ENCODE assay signal across 17 cellular contexts in the genomic region with DNA sequence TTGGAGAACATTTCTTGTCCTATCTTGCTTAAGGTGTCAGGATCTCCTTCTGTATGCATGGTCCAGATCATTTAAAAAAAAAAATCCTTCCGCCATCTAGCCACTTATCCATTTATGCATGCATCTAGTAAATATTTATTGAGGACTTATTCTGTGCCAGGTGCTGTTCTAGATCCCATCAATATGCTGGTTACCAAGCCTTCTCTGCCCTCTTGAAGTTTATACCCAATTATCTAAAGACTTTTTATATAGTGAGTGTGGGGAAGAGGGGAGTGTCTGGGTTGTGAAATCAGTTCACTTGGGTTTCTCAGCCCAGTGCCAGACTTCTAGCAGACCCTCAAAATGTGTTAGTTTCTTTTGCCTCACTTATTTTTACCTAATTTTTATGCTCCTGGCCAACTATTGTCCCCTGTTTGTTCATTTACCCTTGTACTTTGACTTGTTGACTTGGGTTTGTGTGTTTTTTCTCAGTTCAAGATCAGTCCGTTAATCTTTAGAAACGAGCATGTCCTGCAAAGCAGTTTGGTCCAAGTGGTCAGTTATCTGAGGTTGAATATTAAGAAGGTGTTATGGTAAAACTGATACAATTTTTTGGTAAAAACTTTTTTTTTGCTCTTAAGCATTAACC.
DNase-seq lines count a peak whose midpoint lies in the region; ATAC-seq, FAIRE-seq and TF ChIP-seq lines count a peak whose summit lies in the region.
"Had no signal": no experiment of that assay in that cellular context is flagged by ENCODE, and none has a peak within 500 bp of the region (broad histone marks: within the 10 kb centered on the region; RNA-seq: fewer than 3 reads in every experiment).

No MANE protein-coding gene starts in this region.

- H3K27ac Mint-ChIP-seq in stimulated activated naive CD8-positive, alpha-beta T cell treated with anti-CD3 and anti-CD28 coated beads, Interleukin-15, Interleukin-2, amounts not matched to agents 100 ng/mL and 50 ng/mL, for 24 hours: peak overlapping the region; percentile 57
- H3K27ac Mint-ChIP-seq in stimulated activated naive CD8-positive, alpha-beta T cell treated with anti-CD3 and anti-CD28 coated beads, Interleukin-15, amount 100 ng/mL, for 72 hours: no peak overlapping the region
- peak overlapping the region; percentile 56 to 80 for H3K27ac Mint-ChIP-seq in natural killer cell treated with Interleukin-12 subunit alpha and Interleukin-12 subunit beta and Interleukin-15 and Interleukin-18, amount 100 ng/mL, for 72 hours

- peak; percentile 11 for FAIRE-seq in kidney (lab: Jason Lieb, UNC)
- FAIRE-seq: H54 had no signal

- no peak overlapping the region for H2AFZ ChIP-seq in osteoblast (ENCODE audit: low read length)

- H3K4me1 ChIP-seq in kidney (ENCODE audit: control insufficient read depth in 1 of 2, insufficient read depth in 1 of 2, low read depth in 1 of 2, low read length in 2 of 2) (peaks cover 0 to 5% of the 10 kb centered on the region in 2 donors), osteoblast (ENCODE audit: insufficient read depth, low read length) (peaks cover 22% of the 10 kb centered on the region)

- TF ChIP-seq CTCF in kidney (IDR thresholded peaks at IDR 0.05; ENCODE audit: borderline replicate concordance, extremely low read depth, insufficient read depth) (no peak), foreskin fibroblast (IDR thresholded peaks at IDR 0.05; ENCODE audit: low read depth, low read length) (no peak), osteoblast (IDR thresholded peaks at IDR 0.05; ENCODE audit: extremely low read depth, low read depth, low read length) (no peak)

- intact Hi-C loops in kidney (cut with DNase I): no loop called here

- H3K27ac ChIP-seq in kidney (ENCODE audit: low read depth in 2 of 2, low read length in 2 of 2) (peak overlapping the region in 1 of 2 donors; percentile 8), osteoblast (ENCODE audit: low read depth, low read length) (no peak overlapping the region)
- H3K27ac ChIP-seq: Peyer's patch had no signal

- no peaks in the 10 kb centered on the region for H3K27me3 Mint-ChIP-seq in stimulated activated naive CD8-positive, alpha-beta T cell treated with anti-CD3 and anti-CD28 coated beads, Interleukin-15, Interleukin-2, amounts not matched to agents 100 ng/mL and 50 ng/mL, for 24 hours
- no peaks in the 10 kb centered on the region for H3K27me3 Mint-ChIP-seq in stimulated activated naive CD8-positive, alpha-beta T cell treated with anti-CD3 and anti-CD28 coated beads, Interleukin-15, amount 100 ng/mL, for 72 hours
- no peaks in the 10 kb centered on the region for H3K27me3 Mint-ChIP-seq in natural killer cell treated with Interleukin-12 subunit alpha and Interleukin-12 subunit beta and Interleukin-15 and Interleukin-18, amount 100 ng/mL, for 72 hours
- H3K27me3 Mint-ChIP-seq: CD8-positive, alpha-beta memory T cell had no signal

- H3K79me2 ChIP-seq in osteoblast (ENCODE audit: insufficient read depth, low read length): peaks cover 93% of the 10 kb centered on the region

- H3K4me3 ChIP-seq in kidney (ENCODE audit: low read length in 2 of 2) (no peak overlapping the region), foreskin fibroblast (ENCODE audit: low read depth in 1 of 2, low read length in 2 of 2) (no peak overlapping the region), osteoblast (ENCODE audit: insufficient read depth, low read length) (no peak overlapping the region)
- H3K4me3 ChIP-seq: Peyer's patch had no signal

- no peak overlapping the region for H3K9ac ChIP-seq in kidney (ENCODE audit: low read length in 2 of 2)

- H3K9me3 Mint-ChIP-seq in stimulated activated naive CD8-positive, alpha-beta T cell treated with anti-CD3 and anti-CD28 coated beads, Interleukin-15, Interleukin-2, amounts not matched to agents 100 ng/mL and 50 ng/mL, for 24 hours: no peaks in the 10 kb centered on the region
- H3K9me3 Mint-ChIP-seq in stimulated activated naive CD8-positive, alpha-beta T cell treated with anti-CD3 and anti-CD28 coated beads, Interleukin-15, amount 100 ng/mL, for 72 hours: no peaks in the 10 kb centered on the region
- H3K9me3 Mint-ChIP-seq in natural killer cell treated with Interleukin-12 subunit alpha and Interleukin-12 subunit beta and Interleukin-15 and Interleukin-18, amount 100 ng/mL, for 72 hours: peaks cover 3% of the 10 kb centered on the region
- H3K9me3 Mint-ChIP-seq: CD8-positive, alpha-beta memory T cell had no signal

- H4K20me1 ChIP-seq in osteoblast (ENCODE audit: insufficient read depth, low read length): peaks cover 4% of the 10 kb centered on the region

- H3K9me3 ChIP-seq in kidney (ENCODE audit: control insufficient read depth in 1 of 2, low read length in 2 of 2) (no peaks in the 10 kb centered on the region), osteoblast (ENCODE audit: low read depth, low read length) (no peaks in the 10 kb centered on the region)
- H3K9me3 ChIP-seq: Peyer's patch had no signal

- no peak for DNase-seq in stimulated activated naive CD8-positive, alpha-beta T cell treated with anti-CD3 and anti-CD28 coated beads, Interleukin-15, amount 100 ng/mL, for 72 hours
- DNase-seq in kidney (no peak), foreskin fibroblast (no peak), osteoblast (ENCODE audit: insufficient read length, low spot score, missing footprints) (no peak)
- DNase-seq in natural killer cell treated with Interleukin-12 subunit alpha and Interleukin-12 subunit beta and Interleukin-15 and Interleukin-18, amount 100 ng/mL, for 72 hours (ENCODE audit: low spot score): no peak
- DNase-seq: AML-193; CD8-positive, alpha-beta memory T cell; DMS 273 treated with DMSO at 0.1 percent for 48 hours; IMR-90; NCI-H1417; NCI-H1930; NCI-H510A; Peyer's patch; SHP77 had no signal

- H3K36me3 ChIP-seq in kidney (ENCODE audit: control insufficient read depth in 1 of 2, insufficient read depth in 2 of 2, low read length in 2 of 2) (no peaks in the 10 kb centered on the region), osteoblast (ENCODE audit: insufficient read depth, low read length) (no peaks in the 10 kb centered on the region)
- H3K36me3 ChIP-seq: Peyer's patch had no signal

- H3K36me3 Mint-ChIP-seq in stimulated activated naive CD8-positive, alpha-beta T cell treated with anti-CD3 and anti-CD28 coated beads, Interleukin-15, Interleukin-2, amounts not matched to agents 100 ng/mL and 50 ng/mL, for 24 hours (ENCODE audit: low read depth): peaks cover 11% of the 10 kb centered on the region
- no peaks in the 10 kb centered on the region for H3K36me3 Mint-ChIP-seq in natural killer cell treated with Interleukin-12 subunit alpha and Interleukin-12 subunit beta and Interleukin-15 and Interleukin-18, amount 100 ng/mL, for 72 hours
- H3K36me3 Mint-ChIP-seq: CD8-positive, alpha-beta memory T cell had no signal

- no peak overlapping the region for H3K4me2 ChIP-seq in osteoblast (ENCODE audit: insufficient read depth, low read length)

- H3K4me1 Mint-ChIP-seq in stimulated activated naive CD8-positive, alpha-beta T cell treated with anti-CD3 and anti-CD28 coated beads, Interleukin-15, Interleukin-2, amounts not matched to agents 100 ng/mL and 50 ng/mL, for 24 hours (ENCODE audit: low read depth): peaks cover 67% of the 10 kb centered on the region
- peaks cover 47% of the 10 kb centered on the region for H3K4me1 Mint-ChIP-seq in stimulated activated naive CD8-positive, alpha-beta T cell treated with anti-CD3 and anti-CD28 coated beads, Interleukin-15, amount 100 ng/mL, for 72 hours
- peaks cover 44 to 52% of the 10 kb centered on the region in 2 donors for H3K4me1 Mint-ChIP-seq in natural killer cell treated with Interleukin-12 subunit alpha and Interleukin-12 subunit beta and Interleukin-15 and Interleukin-18, amount 100 ng/mL, for 72 hours (ENCODE audit: low read depth in 2 of 2)

- H3K4me3 Mint-ChIP-seq in stimulated activated naive CD8-positive, alpha-beta T cell treated with anti-CD3 and anti-CD28 coated beads, Interleukin-15, Interleukin-2, amounts not matched to agents 100 ng/mL and 50 ng/mL, for 24 hours: no peak overlapping the region
- H3K4me3 Mint-ChIP-seq in stimulated activated naive CD8-positive, alpha-beta T cell treated with anti-CD3 and anti-CD28 coated beads, Interleukin-15, amount 100 ng/mL, for 72 hours: no peak overlapping the region
- peak overlapping the region; percentile 26 for H3K4me3 Mint-ChIP-seq in natural killer cell treated with Interleukin-12 subunit alpha and Interleukin-12 subunit beta and Interleukin-15 and Interleukin-18, amount 100 ng/mL, for 72 hours

- no peaks in the 10 kb centered on the region for H3K27me3 ChIP-seq in osteoblast (ENCODE audit: insufficient read depth, low read length)
- H3K27me3 ChIP-seq: Peyer's patch had no signal

- no peak for ATAC-seq in stimulated activated naive CD8-positive, alpha-beta T cell treated with anti-CD3 and anti-CD28 coated beads, Interleukin-15, amount 100 ng/mL, for 72 hours
- ATAC-seq in natural killer cell treated with Interleukin-12 subunit alpha and Interleukin-12 subunit beta and Interleukin-15 and Interleukin-18, amount 100 ng/mL, for 72 hours: no peak
- ATAC-seq in SK-N-SH treated with all-trans-retinoic acid at 6 μM for 48 hours: no peak

TF ChIP-seq in SK-N-SH treated with all-trans-retinoic acid at 6 μM for 48 hours, 23 proteins besides CTCF, POLR2A, EP300 and RAD21 (continues in another document):
- TF ChIP-seq RARB (CRISPR knock-in tag; IDR thresholded peaks at IDR 0.05) (no peak), POU6F1 (CRISPR knock-in tag; IDR thresholded peaks at IDR 0.05; ENCODE audit: borderline replicate concordance, low read depth) (no peak), ZNF8 (CRISPR knock-in tag; IDR thresholded peaks at IDR 0.05) (no peak), TOX (CRISPR knock-in tag; IDR thresholded peaks at IDR 0.05; ENCODE audit: borderline replicate concordance) (no peak), ZFP3 (CRISPR knock-in tag; IDR thresholded peaks at IDR 0.05) (no peak), ZNF565 (CRISPR knock-in tag; conservative IDR thresholded peaks at IDR 0.05; ENCODE audit: low read depth) (no peak), ZC3H10 (CRISPR knock-in tag; IDR thresholded peaks at IDR 0.05) (no peak), TCF4 (CRISPR knock-in tag; IDR thresholded peaks at IDR 0.05; ENCODE audit: borderline replicate concordance) (no peak)

Comparison
In these comparisons a context has a peak if more than half of its experiments do, and no peak if none do; other contexts are left out.
1. H3K27ac Mint-ChIP-seq: peak in stimulated activated naive CD8-positive, alpha-beta T cell treated with anti-CD3 and anti-CD28 coated beads, Interleukin-15, Interleukin-2, amounts not matched to agents 100 ng/mL and 50 ng/mL, for 24 hours (single experiment) and natural killer cell treated with Interleukin-12 subunit alpha and Interleukin-12 subunit beta and Interleukin-15 and Interleukin-18, amount 100 ng/mL, for 72 hours (2 of 2); none in stimulated activated naive CD8-positive, alpha-beta T cell treated with anti-CD3 and anti-CD28 coated beads, Interleukin-15, amount 100 ng/mL, for 72 hours (0 of 2).